Comparison of ENCODE assay signal across 26 cellular contexts in genomic region chr1:169590932-169591331, GRCh38. TPM values are rescaled to one million over a fixed set of nuclear protein-coding genes. Genes with fewer than 3 reads are reported as not detected.
A peak's percentile ranks its signal among the peaks of the same experiment; 100 is the strongest.
DNase-seq lines count a peak whose midpoint lies in the region; ATAC-seq and TF ChIP-seq lines count a peak whose summit lies in the region.
"Had no signal": no experiment of that assay in that cellular context is flagged by ENCODE, and none has a peak within 500 bp of the region (broad histone marks: within the 10 kb centered on the region; RNA-seq: fewer than 3 reads in every experiment).

No MANE protein-coding gene starts in this region.

- H3K9ac ChIP-seq in mammary epithelial cell (ENCODE audit: insufficient read depth, low read length): no peak overlapping the region

- no TSS peak for BruUV-seq in MCF 10A (replicated peaks; lab: Mats Ljungman, UMichigan)
- no TSS peak for BruUV-seq in mammary epithelial cell (replicated peaks; lab: Mats Ljungman, UMichigan)

- CTCF ChIA-PET in MCF 10A (lab: Yijun Ruan, JAX): no interaction called here
- CTCF ChIA-PET in HEK293 (lab: Yijun Ruan, JAX): interaction anchor here (1.7 kb wide), 1 partner anchor 19 kb away, joined by 5 read pairs; no protein-coding TSS in a partner anchor
- CTCF ChIA-PET in mammary epithelial cell (lab: Charles Lee; ENCODE audit: low non-redundant PET): no interaction called here

- dilution Hi-C loops in mammary epithelial cell (cut with HindIII; ENCODE audit: low sequenced_read_pairs): no loop called here

- H3K4me3 ChIP-seq in breast epithelium (no peak overlapping the region), HEK293 (ENCODE audit: low read depth, low read length) (no peak overlapping the region), mammary epithelial cell (replicated peaks in 1 of 3; ENCODE audit: insufficient read depth in 1 of 3, low read depth in 2 of 3, low read length in 3 of 3) (no peak overlapping the region)
- H3K4me3 ChIP-seq: SJSA1 had no signal

- WGBS in mammary epithelial cell (ENCODE audit: low coverage, missing lambda C conversion rate): 49% methylated on average over 5 of the region's 5 CpGs

- H3K36me3 Mint-ChIP-seq in MCF 10A (ENCODE audit: insufficient read depth, unreplicated experiment): no peaks in the 10 kb centered on the region
- no peaks in the 10 kb centered on the region for H3K36me3 Mint-ChIP-seq in stimulated activated naive B cell treated with anti-CD40 and anti-IgM and Interleukin-4, amounts not matched to agents 10 μg/mL and 1 μg/mL and 100 μg/mL, for 72 hours

- no peaks in the 10 kb centered on the region for H3K79me2 ChIP-seq in mammary epithelial cell (ENCODE audit: insufficient read depth, low read length)

- H3K27ac ChIP-seq in breast epithelium (no peak overlapping the region), HEK293 (ENCODE audit: extremely low read depth, low read depth, low read length) (no peak overlapping the region), mammary epithelial cell (ENCODE audit: insufficient read depth, low read depth, low read length) (no peak overlapping the region)
- H3K27ac ChIP-seq: SJSA1 had no signal

- ATAC-seq in GM21360 (IDR thresholded peaks at IDR 0.05; ENCODE audit: unreplicated experiment): no peak
- ATAC-seq in stimulated activated naive B cell treated with anti-CD40 and anti-IgM and Interleukin-4, amounts not matched to agents 10 μg/mL and 1 μg/mL and 100 μg/mL, for 72 hours (replicated peaks): no peak
- ATAC-seq: Panc1 had no signal

- no peaks in the 10 kb centered on the region for H3K36me3 ChIP-seq in breast epithelium
- no peaks in the 10 kb centered on the region for H3K36me3 ChIP-seq in HEK293 (ENCODE audit: control insufficient read depth in 2 of 2, insufficient read depth in 1 of 2, low read length in 2 of 2)
- H3K36me3 ChIP-seq in mammary epithelial cell (ENCODE audit: insufficient read depth, low read length): no peaks in the 10 kb centered on the region
- H3K36me3 ChIP-seq: BE2C, SJSA1 had no signal

- H4K20me1 ChIP-seq in mammary epithelial cell (ENCODE audit: insufficient read depth, low read length): no peaks in the 10 kb centered on the region

- in situ Hi-C loops in mammary epithelial cell (cut with MboI; ENCODE audit: low sequenced_read_pairs in 2 of 2): no loop called here

- H3K27me3 Mint-ChIP-seq in MCF 10A (ENCODE audit: insufficient read depth, unreplicated experiment): peaks cover 52% of the 10 kb centered on the region
- H3K27me3 Mint-ChIP-seq in stimulated activated naive B cell treated with anti-CD40 and anti-IgM and Interleukin-4, amounts not matched to agents 10 μg/mL and 1 μg/mL and 100 μg/mL, for 72 hours: peaks cover 8 to 15% of the 10 kb centered on the region in 2 donors

- no peak for TF ChIP-seq POLR2A in breast epithelium (IDR thresholded peaks at IDR 0.05)

- TF ChIP-seq CTCF in MCF 10A (IDR thresholded peaks at IDR 0.05; ENCODE audit: unreplicated experiment): no peak
- no peak for TF ChIP-seq CTCF in breast epithelium (IDR thresholded peaks at IDR 0.05)
- no peak for TF ChIP-seq CTCF in HEK293 (tag by site-specific recombination; IDR thresholded peaks at IDR 0.05)
- no peak for TF ChIP-seq CTCF in mammary epithelial cell (conservative IDR thresholded peaks at IDR 0.05 in 1 of 2, IDR thresholded peaks at IDR 0.05 in 1 of 2; ENCODE audit: extremely low read depth in 1 of 2, insufficient read depth in 1 of 2, low read depth in 1 of 2, low read length in 2 of 2)

- POLR2A ChIA-PET in MCF 10A (lab: Yijun Ruan, JAX) (no interaction called here), HEK293 (lab: Yijun Ruan, JAX) (no interaction called here)

- H3K9me3 ChIP-seq in breast epithelium: no peaks in the 10 kb centered on the region
- H3K9me3 ChIP-seq in HEK293 (ENCODE audit: control insufficient read depth, insufficient read depth, low read depth, low read length): no peaks in the 10 kb centered on the region
- H3K9me3 ChIP-seq in mammary epithelial cell (replicated peaks; ENCODE audit: insufficient read depth, low read length): no peaks in the 10 kb centered on the region
- H3K9me3 ChIP-seq: BE2C, SJSA1 had no signal

- peaks cover 0 to 5% of the 10 kb centered on the region in 2 donors for H3K4me1 ChIP-seq in breast epithelium
- H3K4me1 ChIP-seq in HEK293 (ENCODE audit: control insufficient read depth, insufficient read depth, low read length): no peaks in the 10 kb centered on the region
- peaks cover 6% of the 10 kb centered on the region for H3K4me1 ChIP-seq in mammary epithelial cell (ENCODE audit: insufficient read depth, low read length)
- H3K4me1 ChIP-seq: BE2C, SJSA1 had no signal

- H3K4me2 ChIP-seq in mammary epithelial cell (ENCODE audit: insufficient read depth, low read depth, low read length): no peak overlapping the region

- H3K9me3 Mint-ChIP-seq in MCF 10A (ENCODE audit: unreplicated experiment): no peaks in the 10 kb centered on the region
- no peaks in the 10 kb centered on the region for H3K9me3 Mint-ChIP-seq in stimulated activated naive B cell treated with anti-CD40 and anti-IgM and Interleukin-4, amounts not matched to agents 10 μg/mL and 1 μg/mL and 100 μg/mL, for 72 hours

- H2AFZ ChIP-seq in mammary epithelial cell (ENCODE audit: low read depth, low read length): no peak overlapping the region

- H3K27ac Mint-ChIP-seq in MCF 10A (ENCODE audit: low read depth, unreplicated experiment): no peak overlapping the region
- H3K27ac Mint-ChIP-seq in stimulated activated naive B cell treated with anti-CD40 and anti-IgM and Interleukin-4, amounts not matched to agents 10 μg/mL and 1 μg/mL and 100 μg/mL, for 72 hours: no peak overlapping the region

- no peaks in the 10 kb centered on the region for H3K4me1 Mint-ChIP-seq in MCF 10A (ENCODE audit: insufficient read depth, unreplicated experiment)
- peaks cover 37 to 57% of the 10 kb centered on the region in 2 donors for H3K4me1 Mint-ChIP-seq in stimulated activated naive B cell treated with anti-CD40 and anti-IgM and Interleukin-4, amounts not matched to agents 10 μg/mL and 1 μg/mL and 100 μg/mL, for 72 hours

- DNase-seq in MCF 10A (ENCODE audit: unreplicated experiment): peak; percentile 79
- no peak for DNase-seq in breast epithelium (ENCODE audit: low spot score in 2 of 2)
- DNase-seq in Daoy (ENCODE audit: low read depth): peak; percentile 65
- peak; percentile 40 for DNase-seq in mammary epithelial cell
- DNase-seq in H4 (ENCODE audit: low spot score): no peak
- DNase-seq in stimulated activated naive B cell treated with anti-CD40 and anti-IgM and Interleukin-4, amounts not matched to agents 10 μg/mL and 1 μg/mL and 100 μg/mL, for 72 hours: no peak
- DNase-seq: BE2C; COR-L47; DMS 273 treated with DMSO at 0.1 percent for 48 hours; DMS79 treated with DMSO at 0.1 percent for 48 hours; GOT3; IMR-90; Kasumi-1; MM.1S; NCI-H1048; NCI-H1436 treated with DMSO at 0.1 percent for 48 hours; NCI-H2029; NCI-H2227 treated with DMSO at 0.1 percent for 48 hours; NCI-H510A; NK-92 treated with Interleukin-12 subunit alpha and Interleukin-12 subunit beta, amount 100 ng/mL, for 24 hours had no signal

- H3K4me3 Mint-ChIP-seq in MCF 10A (ENCODE audit: unreplicated experiment): no peak overlapping the region
- H3K4me3 Mint-ChIP-seq in stimulated activated naive B cell treated with anti-CD40 and anti-IgM and Interleukin-4, amounts not matched to agents 10 μg/mL and 1 μg/mL and 100 μg/mL, for 72 hours: no peak overlapping the region

- H3K27me3 ChIP-seq in breast epithelium (no peaks in the 10 kb centered on the region), mammary epithelial cell (ENCODE audit: insufficient read depth, low read length) (no peaks in the 10 kb centered on the region)

- intact Hi-C loops in MCF 10A (cut with micrococcal nuclease) (no loop called here), breast epithelium (cut with DNase I; ENCODE audit: low total_unique reads) (no loop called here), mammary epithelial cell (cut with micrococcal nuclease) (no loop called here)

TF ChIP-seq in HEK293, 187 proteins besides CTCF, POLR2A, EP300 and RAD21:
- TF ChIP-seq ZFHX2 (tag by site-specific recombination; conservative IDR thresholded peaks at IDR 0.05) (peak; percentile 65), ZNF350 (tag by site-specific recombination; IDR thresholded peaks at IDR 0.05) (no peak), ATF2 (tag by site-specific recombination; IDR thresholded peaks at IDR 0.05; ENCODE audit: low read depth) (peak; percentile 59), EGR2 (tag by site-specific recombination; IDR thresholded peaks at IDR 0.05; ENCODE audit: low read depth) (peak; percentile 34; the same call in 1 of the 2 replicates), ZNF660 (tag by site-specific recombination; IDR thresholded peaks at IDR 0.05) (0 out of 2 replicates have a peak, but pooled peaks have one; percentile 13), ZNF560 (tag by site-specific recombination; IDR thresholded peaks at IDR 0.05; ENCODE audit: borderline replicate concordance) (no peak), ZNF629 (tag by site-specific recombination; IDR thresholded peaks at IDR 0.05) (peak; percentile 34; the same call in 1 of the 2 replicates)

RNA-seq across cellular contexts. Expression of gene F5, which starts 4.7 kb away (rescaled TPM):
- total RNA-seq in MCF 10A (2022) (0.09 TPM in 1 of 2 replicates, not detected in the other), breast epithelium (1 to 10 TPM in 2 of 3 donors, under 1 TPM in 1; 0.44 to 7.4 (median 1.3) TPM), mammary epithelial cell (not detected)
- total RNA-seq in Daoy (2014; rRNA removed; shearing (Covaris generic)): not detected in 2 replicates
- 0.01 TPM for polyA plus RNA-seq in mammary epithelial cell
- not detected for polyA minus RNA-seq in mammary epithelial cell
- not detected in 2 replicates for total RNA-seq in H4 (2014; rRNA removed; shearing (Covaris generic))
- total RNA-seq: A673, IMR-90, SJSA1 had no signal
- polyA plus RNA-seq: IMR-90 had no signal

RNA-seq across cellular contexts. Expression of gene SELP, which starts 39.0 kb away (rescaled TPM):
- total RNA-seq in MCF 10A (2022) (not detected in 2 replicates), breast epithelium (10 to 100 TPM in 2 of 3 donors, 1 to 10 TPM in 1; 5.4 to 13.1 (median 10.1) TPM), mammary epithelial cell (not detected)
- not detected in 2 replicates for total RNA-seq in Daoy (2014; rRNA removed; shearing (Covaris generic))
- not detected for polyA plus RNA-seq in mammary epithelial cell
- not detected for polyA minus RNA-seq in mammary epithelial cell
- 0.37 and 1.7 TPM in 2 replicates for total RNA-seq in H4 (2014; rRNA removed; shearing (Covaris generic))
- total RNA-seq: A673, G401, IMR-90, SJSA1 had no signal
- polyA plus RNA-seq: IMR-90 had no signal

Comparison
In these comparisons a context has a peak if more than half of its experiments do, and no peak if none do; other contexts are left out.
1. DNase-seq: peak in MCF 10A (single experiment), Daoy (single experiment) and mammary epithelial cell (single experiment); none in breast epithelium (0 of 2), H4 (single experiment) and stimulated activated naive B cell treated with anti-CD40 and anti-IgM and Interleukin-4, amounts not matched to agents 10 μg/mL and 1 μg/mL and 100 μg/mL, for 72 hours (single experiment).